13 cellular contexts compared by ENCODE assay signal in genomic region chr1:12175456-12175797, GRCh38. TPM values are rescaled to one million over a fixed set of nuclear protein-coding genes. Genes with fewer than 3 reads are reported as not detected.
DNase-seq lines count a peak whose midpoint lies in the region; ATAC-seq and TF ChIP-seq lines count a peak whose summit lies in the region.
"Had no signal": no experiment of that assay in that cellular context is flagged by ENCODE, and none has a peak within 500 bp of the region (broad histone marks: within the 10 kb centered on the region; RNA-seq: fewer than 3 reads in every experiment).

No MANE protein-coding gene starts in this region.

- peaks cover 91% of the 10 kb centered on the region for H3K4me1 Mint-ChIP-seq in activated CD8-positive, alpha-beta memory T cell treated with anti-CD3 and anti-CD28 coated beads, Interleukin-2, amount 10 ng/mL, durations not matched to agents 7 days and 5 days
- H3K4me1 Mint-ChIP-seq in activated naive CD8-positive, alpha-beta T cell (ENCODE audit: low read depth), result peaks cover 86% of the 10 kb centered on the region
- peaks cover 66 to 88% of the 10 kb centered on the region in 2 donors for H3K4me1 Mint-ChIP-seq in stimulated activated naive B cell treated with anti-CD40 and anti-IgM and Interleukin-4, amounts not matched to agents 10 μg/mL and 1 μg/mL and 100 μg/mL, for 72 hours

- H3K36me3 Mint-ChIP-seq in activated CD8-positive, alpha-beta memory T cell treated with anti-CD3 and anti-CD28 coated beads, Interleukin-2, amount 10 ng/mL, durations not matched to agents 7 days and 5 days, result peaks cover 60% of the 10 kb centered on the region
- peaks cover 13% of the 10 kb centered on the region for H3K36me3 Mint-ChIP-seq in activated naive CD8-positive, alpha-beta T cell
- H3K36me3 Mint-ChIP-seq in stimulated activated naive B cell treated with anti-CD40 and anti-IgM and Interleukin-4, amounts not matched to agents 10 μg/mL and 1 μg/mL and 100 μg/mL, for 72 hours, result peaks cover 40 to 55% of the 10 kb centered on the region in 2 donors

- peaks cover 96% of the 10 kb centered on the region for H3K4me1 ChIP-seq in lower lobe of right lung

- CTCF ChIA-PET in activated CD8-positive, alpha-beta memory T cell treated with anti-CD3 and anti-CD28 coated beads, Interleukin-2, amount 10 ng/mL, durations not matched to agents 7 days and 5 days (lab: Charles Lee), result interaction anchor here (0.6 to 8.2 kb wide), 4 partner anchors 15 to 50 kb away, joined by 3 to 104 read pairs (median 4); no protein-coding TSS in a partner anchor

- ATAC-seq in activated CD8-positive, alpha-beta memory T cell treated with anti-CD3 and anti-CD28 coated beads, Interleukin-2, amount 10 ng/mL, durations not matched to agents 7 days and 5 days, result no peak
- ATAC-seq in lower lobe of right lung (no peak), HG02642 (IDR thresholded peaks at IDR 0.05; ENCODE audit: poor library complexity, unreplicated experiment) (no peak)
- no peak for ATAC-seq in stimulated activated naive B cell treated with anti-CD40 and anti-IgM and Interleukin-4, amounts not matched to agents 10 μg/mL and 1 μg/mL and 100 μg/mL, for 72 hours (replicated peaks)

- H3K27me3 Mint-ChIP-seq in activated CD8-positive, alpha-beta memory T cell treated with anti-CD3 and anti-CD28 coated beads, Interleukin-2, amount 10 ng/mL, durations not matched to agents 7 days and 5 days, result no peaks in the 10 kb centered on the region
- no peaks in the 10 kb centered on the region for H3K27me3 Mint-ChIP-seq in activated naive CD8-positive, alpha-beta T cell
- no peaks in the 10 kb centered on the region for H3K27me3 Mint-ChIP-seq in stimulated activated naive B cell treated with anti-CD40 and anti-IgM and Interleukin-4, amounts not matched to agents 10 μg/mL and 1 μg/mL and 100 μg/mL, for 72 hours

- peak overlapping the region; percentile 19 for H3K4me3 Mint-ChIP-seq in activated CD8-positive, alpha-beta memory T cell treated with anti-CD3 and anti-CD28 coated beads, Interleukin-2, amount 10 ng/mL, durations not matched to agents 7 days and 5 days
- H3K4me3 Mint-ChIP-seq in activated naive CD8-positive, alpha-beta T cell, result peak overlapping the region; percentile 77
- no peak overlapping the region for H3K4me3 Mint-ChIP-seq in stimulated activated naive B cell treated with anti-CD40 and anti-IgM and Interleukin-4, amounts not matched to agents 10 μg/mL and 1 μg/mL and 100 μg/mL, for 72 hours

- H3K9me3 ChIP-seq in lower lobe of right lung, result no peaks in the 10 kb centered on the region

- no peaks in the 10 kb centered on the region for H3K27me3 ChIP-seq in lower lobe of right lung (ENCODE audit: low read depth)

- intact Hi-C loops in lower lobe of right lung (cut with DNase I), result no loop called here

- no peak for TF ChIP-seq CTCF in lower lobe of right lung (IDR thresholded peaks at IDR 0.05)

- H3K27ac ChIP-seq in lower lobe of right lung, result peak overlapping the region; percentile 75

- H3K9me3 Mint-ChIP-seq in activated CD8-positive, alpha-beta memory T cell treated with anti-CD3 and anti-CD28 coated beads, Interleukin-2, amount 10 ng/mL, durations not matched to agents 7 days and 5 days (ENCODE audit: low read depth), result no peaks in the 10 kb centered on the region
- H3K9me3 Mint-ChIP-seq in activated naive CD8-positive, alpha-beta T cell (ENCODE audit: low read depth), result peaks cover 4% of the 10 kb centered on the region
- peaks cover 3 to 5% of the 10 kb centered on the region in 2 donors for H3K9me3 Mint-ChIP-seq in stimulated activated naive B cell treated with anti-CD40 and anti-IgM and Interleukin-4, amounts not matched to agents 10 μg/mL and 1 μg/mL and 100 μg/mL, for 72 hours

- no peak for DNase-seq in activated CD8-positive, alpha-beta memory T cell treated with anti-CD3 and anti-CD28 coated beads, Interleukin-2, amount 10 ng/mL, durations not matched to agents 7 days and 5 days
- DNase-seq in activated CD8-positive, alpha-beta memory T cell treated with anti-CD3 and anti-CD28 coated beads for 24 hours, result no peak
- no peak for DNase-seq in lower lobe of right lung
- no peak for DNase-seq in stimulated activated naive B cell treated with anti-CD40 and anti-IgM and Interleukin-4, amounts not matched to agents 10 μg/mL and 1 μg/mL and 100 μg/mL, for 72 hours
- DNase-seq in NCI-H2029 treated with DMSO at 0.1 percent for 48 hours (lab: John Stamatoyannopoulos, UW), result no peak
- no peak for DNase-seq in NCI-H446 (lab: John Stamatoyannopoulos, UW)
- DNase-seq: activated effector memory CD4-positive, alpha-beta T cell treated with Interleukin-2 at 50 U/mL for 16 hours; DND-41; hippocampal formation; NCI-H2107; OCI-M1 had no signal

- no peak overlapping the region for H3K4me3 ChIP-seq in lower lobe of right lung

- H3K36me3 ChIP-seq in lower lobe of right lung, result no peaks in the 10 kb centered on the region

- H3K27ac Mint-ChIP-seq in activated CD8-positive, alpha-beta memory T cell treated with anti-CD3 and anti-CD28 coated beads, Interleukin-2, amount 10 ng/mL, durations not matched to agents 7 days and 5 days, result peak overlapping the region; percentile 99
- peak overlapping the region; percentile 80 for H3K27ac Mint-ChIP-seq in activated naive CD8-positive, alpha-beta T cell
- peak overlapping the region; percentile 75 for H3K27ac Mint-ChIP-seq in stimulated activated naive B cell treated with anti-CD40 and anti-IgM and Interleukin-4, amounts not matched to agents 10 μg/mL and 1 μg/mL and 100 μg/mL, for 72 hours

RNA-seq across cellular contexts. Expression of gene TNFRSF1B, which starts 8.6 kb away (rescaled TPM):
- total RNA-seq in activated CD8-positive, alpha-beta memory T cell treated with anti-CD3 and anti-CD28 coated beads, Interleukin-2, amount 10 ng/mL, durations not matched to agents 7 days and 5 days, result 100 to 1,000 TPM; 294 to 370 TPM
- 67.0 TPM for total RNA-seq in lower lobe of right lung

RNA-seq across cellular contexts. Expression of gene VPS13D, which starts 54.4 kb away (rescaled TPM):
- 10 to 100 TPM; 34.6 to 38.3 TPM for total RNA-seq in activated CD8-positive, alpha-beta memory T cell treated with anti-CD3 and anti-CD28 coated beads, Interleukin-2, amount 10 ng/mL, durations not matched to agents 7 days and 5 days
- total RNA-seq in lower lobe of right lung, result 81.7 TPM

Comparison
In these comparisons a context has a peak if more than half of its experiments do, and no peak if none do; other contexts are left out.
1. H3K4me3 Mint-ChIP-seq: peak in activated CD8-positive, alpha-beta memory T cell treated with anti-CD3 and anti-CD28 coated beads, Interleukin-2, amount 10 ng/mL, durations not matched to agents 7 days and 5 days (single experiment) and activated naive CD8-positive, alpha-beta T cell (single experiment); none in stimulated activated naive B cell treated with anti-CD40 and anti-IgM and Interleukin-4, amounts not matched to agents 10 μg/mL and 1 μg/mL and 100 μg/mL, for 72 hours (0 of 2).
2. Peak in every context shown above with its lines, with median percentiles within 50 percentile points of each other: H3K27ac Mint-ChIP-seq.